20 cellular contexts compared by ENCODE assay signal in genomic region chr5:44933686-44934085, GRCh38.
A peak's percentile ranks its signal among the peaks of the same experiment; 100 is the strongest.
DNase-seq lines count a peak whose midpoint lies in the region; ATAC-seq and TF ChIP-seq lines count a peak whose summit lies in the region.
"Had no signal": no experiment of that assay in that cellular context is flagged by ENCODE, and none has a peak within 500 bp of the region (broad histone marks: within the 10 kb centered on the region; RNA-seq: fewer than 3 reads in every experiment).

No MANE protein-coding gene starts in this region.

- DNase-seq in stimulated activated CD8-positive, alpha-beta memory T cell treated with anti-CD3 and anti-CD28 coated beads, Interleukin-4, amount 100 ng/mL, for 48 hours = no peak
- no peak for DNase-seq in aorta
- DNase-seq in uterus = no peak
- DNase-seq: activated CD4-positive, alpha-beta T cell treated with anti-CD3 and anti-CD28 coated beads, Interleukin-2, amount 50 U/mL, for 48 hours; AML-193; amniotic stem cell; gastrocnemius medialis; Karpas-422; lower lobe of right lung; NCI-H146; NCI-H226; stimulated activated naive B cell treated with anti-CD40 and anti-IgM and Interleukin-4, amounts not matched to agents 10 μg/mL and 1 μg/mL and 100 μg/mL, for 72 hours; upper lobe of left lung had no signal

- no peak overlapping the region for H3K4me3 ChIP-seq in aorta (ENCODE audit: low read length in 2 of 2)
- no peak overlapping the region for H3K4me3 ChIP-seq in uterus
- H3K4me3 ChIP-seq: gastrocnemius medialis, lower lobe of right lung, skin epidermis, upper lobe of left lung had no signal

- ATAC-seq in GM18858 (IDR thresholded peaks at IDR 0.05; ENCODE audit: unreplicated experiment) (peak; percentile 29), GM21390 (IDR thresholded peaks at IDR 0.05; ENCODE audit: unreplicated experiment) (peak; percentile 22), HG02798 (IDR thresholded peaks at IDR 0.05; ENCODE audit: poor library complexity, unreplicated experiment) (peak; percentile 20), HG03520 (IDR thresholded peaks at IDR 0.05; ENCODE audit: unreplicated experiment) (peak; percentile 26), aorta (ENCODE audit: low FRiP score) (no peak), HG03457 (IDR thresholded peaks at IDR 0.05; ENCODE audit: unreplicated experiment) (no peak)
- ATAC-seq: gastrocnemius medialis; lower lobe of right lung; stimulated activated naive B cell treated with anti-CD40 and anti-IgM and Interleukin-4, amounts not matched to agents 10 μg/mL and 1 μg/mL and 100 μg/mL, for 72 hours had no signal

- H3K27ac ChIP-seq in aorta (ENCODE audit: low read depth in 1 of 2, low read length in 2 of 2) = no peak overlapping the region
- no peak overlapping the region for H3K27ac ChIP-seq in uterus
- H3K27ac ChIP-seq: gastrocnemius medialis, lower lobe of right lung, parathyroid adenoma, skin epidermis, upper lobe of left lung had no signal

- no peaks in the 10 kb centered on the region for H3K4me1 ChIP-seq in aorta (ENCODE audit: control insufficient read depth in 1 of 2, insufficient read depth in 2 of 2, low read length in 2 of 2)
- no peaks in the 10 kb centered on the region for H3K4me1 ChIP-seq in uterus
- H3K4me1 ChIP-seq: gastrocnemius medialis, lower lobe of right lung, parathyroid adenoma, upper lobe of left lung had no signal

- intact Hi-C loops in aorta (cut with DNase I) = no loop called here
- intact Hi-C loops in uterus (cut with DNase I; ENCODE audit: low total_unique reads) = no loop called here

- H3K27me3 ChIP-seq in aorta (ENCODE audit: control insufficient read depth in 1 of 2, insufficient read depth in 2 of 2, low read length in 1 of 2) = no peaks in the 10 kb centered on the region
- no peaks in the 10 kb centered on the region for H3K27me3 ChIP-seq in uterus
- H3K27me3 ChIP-seq: gastrocnemius medialis, upper lobe of left lung had no signal

- TF ChIP-seq POLR2A in uterus (IDR thresholded peaks at IDR 0.05) = no peak

- no peak for TF ChIP-seq CTCF in uterus (IDR thresholded peaks at IDR 0.05)

- H3K36me3 ChIP-seq in aorta (ENCODE audit: control insufficient read depth in 1 of 2, insufficient read depth in 2 of 2, low read length in 1 of 2) (no peaks in the 10 kb centered on the region), uterus (no peaks in the 10 kb centered on the region)
- H3K36me3 ChIP-seq: gastrocnemius medialis, lower lobe of right lung, upper lobe of left lung had no signal

- WGBS in aorta, 2 donors = 53 to 56% methylated on average over 3 of the region's 3 CpGs

- H3K9me3 ChIP-seq in aorta (ENCODE audit: control insufficient read depth, low read length) (peaks cover 2% of the 10 kb centered on the region), uterus (no peaks in the 10 kb centered on the region)
- H3K9me3 ChIP-seq: gastrocnemius medialis, lower lobe of right lung, upper lobe of left lung had no signal

Comparison
In these comparisons a context has a peak if more than half of its experiments do, and no peak if none do; other contexts are left out.
1. ATAC-seq: peak in GM18858 (single experiment), GM21390 (single experiment), HG02798 (single experiment) and HG03520 (single experiment); none in aorta (single experiment) and HG03457 (single experiment).